In genomic region chr3:48434591-48435222, GRCh38 we compare ENCODE assay signal across 14 cellular contexts. TPM values are rescaled to one million over a fixed set of nuclear protein-coding genes. Genes with fewer than 3 reads are reported as not detected.
DNase-seq lines count a peak whose midpoint lies in the region; ATAC-seq, FAIRE-seq and TF ChIP-seq lines count a peak whose summit lies in the region.
"Had no signal": no experiment of that assay in that cellular context is flagged by ENCODE, and none has a peak within 500 bp of the region (broad histone marks: within the 10 kb centered on the region; RNA-seq: fewer than 3 reads in every experiment).

No MANE protein-coding gene starts in this region.

- no peak for TF ChIP-seq RAD21 in SK-N-SH (IDR thresholded peaks at IDR 0.05; ENCODE audit: low read length)

- CTCF ChIA-PET in SK-N-SH (lab: Yijun Ruan, JAX): interaction anchor here (1.2 to 13.2 kb wide), 10 partner anchors 14 to 241 kb away, joined by 3 to 399 read pairs (median 58); no protein-coding TSS in a partner anchor
- CTCF ChIA-PET in CD8-positive, alpha-beta T cell (lab: Charles Lee): interaction anchor here (0.6 to 14.1 kb wide), 17 partner anchors 9 to 1105 kb away, joined by 3 to 357 read pairs (median 15); partner anchors contain the start of genes ATRIP and SHISA5

- H3K27me3 Mint-ChIP-seq in CD8-positive, alpha-beta T cell (ENCODE audit: low read depth): peaks cover 3% of the 10 kb centered on the region
- peaks cover 7% of the 10 kb centered on the region for H3K27me3 Mint-ChIP-seq in GM23338 (ENCODE audit: insufficient read depth, low read depth, poor library complexity)

- H3K4me1 ChIP-seq in SK-N-SH (ENCODE audit: control insufficient read depth in 1 of 2, insufficient read depth in 2 of 2, low read depth in 1 of 2, low read length in 1 of 2) (peaks cover 0 to 21% of the 10 kb centered on the region in 2 experiments; a peak in 1 of 4 replicates), keratinocyte (ENCODE audit: control insufficient read depth, extremely low read depth, insufficient read depth, low read length) (peaks cover 65% of the 10 kb centered on the region), thyroid gland (peaks cover 46 to 70% of the 10 kb centered on the region in 2 donors), GM23338 (ENCODE audit: insufficient read depth) (peaks cover 17% of the 10 kb centered on the region)
- H3K4me1 ChIP-seq in CD8-positive, alpha-beta T cell (ENCODE audit: insufficient read depth, low read length): peaks cover 14% of the 10 kb centered on the region

- H3K9me1 ChIP-seq in keratinocyte (ENCODE audit: control insufficient read depth, extremely low read depth, insufficient read depth, low read length): no peaks in the 10 kb centered on the region

- no peak for TF ChIP-seq POLR2A in thyroid gland (IDR thresholded peaks at IDR 0.05)

- H4K20me1 ChIP-seq in SK-N-SH (ENCODE audit: insufficient read depth) (0 out of 2 replicates have a peak, but pooled peaks cover 5% of the 10 kb centered on the region), keratinocyte (ENCODE audit: control insufficient read depth, extremely low read depth, insufficient read depth, low read length) (no peaks in the 10 kb centered on the region), GM23338 (replicated peaks; ENCODE audit: insufficient read depth) (no peaks in the 10 kb centered on the region)

- no peak overlapping the region for H3K27ac Mint-ChIP-seq in CD8-positive, alpha-beta T cell
- no peak overlapping the region for H3K27ac Mint-ChIP-seq in GM23338
- H3K27ac Mint-ChIP-seq: dendritic cell treated with granulocyte-macrophage colony-stimulating factor and Interleukin-4, amounts not matched to agents 40 ng/mL and 50 ng/mL, for 4 days; IgD-negative memory B cell had no signal

- H2AFZ ChIP-seq in SK-N-SH (ENCODE audit: low read depth) (no peak overlapping the region), keratinocyte (ENCODE audit: control insufficient read depth, low read length) (no peak overlapping the region), GM23338 (no peak overlapping the region)

- H3K36me3 Mint-ChIP-seq in CD8-positive, alpha-beta T cell: peaks cover 26% of the 10 kb centered on the region
- H3K36me3 Mint-ChIP-seq in GM23338 (ENCODE audit: low read depth): peaks cover 41% of the 10 kb centered on the region
- H3K36me3 Mint-ChIP-seq: naive B cell had no signal

- H3F3A ChIP-seq in SK-N-SH (replicated peaks; ENCODE audit: insufficient read depth): no peaks in the 10 kb centered on the region
- H3F3A ChIP-seq in GM23338 (replicated peaks; ENCODE audit: low read depth): peaks cover 47% of the 10 kb centered on the region

- dilution Hi-C loops in keratinocyte (cut with MboI; ENCODE audit: extremely low pct_ligation_motif_present, low sequenced_read_pairs): loop anchor here (25.0 kb wide), 1 partner anchor 172 kb away; no protein-coding TSS in a partner anchor

- H3K9ac ChIP-seq in SK-N-SH (no peak overlapping the region), keratinocyte (ENCODE audit: control insufficient read depth, extremely low read depth, insufficient read depth, low read length) (peak overlapping the region; percentile 52)

- H3K4me1 Mint-ChIP-seq in CD8-positive, alpha-beta T cell (ENCODE audit: low read depth): peaks cover 29% of the 10 kb centered on the region
- H3K4me1 Mint-ChIP-seq in GM23338: peaks cover 33% of the 10 kb centered on the region

- H3K36me3 ChIP-seq in SK-N-SH (replicated peaks in 1 of 2; ENCODE audit: control insufficient read depth in 1 of 2, insufficient read depth in 2 of 2, low read length in 1 of 2) (peaks cover 4 to 25% of the 10 kb centered on the region in 2 experiments), keratinocyte (ENCODE audit: control insufficient read depth in 2 of 2, extremely low read depth in 1 of 2, insufficient read depth in 2 of 2, low read length in 2 of 2) (peaks cover 4 to 18% of the 10 kb centered on the region in 2 experiments), thyroid gland (no peaks in the 10 kb centered on the region), GM23338 (ENCODE audit: insufficient read depth) (peaks cover 10% of the 10 kb centered on the region)
- H3K36me3 ChIP-seq in CD8-positive, alpha-beta T cell (ENCODE audit: insufficient read depth, low read length): peaks cover 9% of the 10 kb centered on the region

- no peak for FAIRE-seq in keratinocyte (lab: Jason Lieb, UNC)

- H3K27me3 ChIP-seq in SK-N-SH (ENCODE audit: insufficient read depth): no peaks in the 10 kb centered on the region
- no peaks in the 10 kb centered on the region for H3K27me3 ChIP-seq in keratinocyte (ENCODE audit: control insufficient read depth, extremely low read depth, insufficient read depth, low read length)
- H3K27me3 ChIP-seq in thyroid gland: no peaks in the 10 kb centered on the region
- no peaks in the 10 kb centered on the region for H3K27me3 ChIP-seq in CD8-positive, alpha-beta T cell (ENCODE audit: insufficient read depth, low read length)
- H3K27me3 ChIP-seq in GM23338 (ENCODE audit: insufficient read depth): no peaks in the 10 kb centered on the region

- H3K9me2 ChIP-seq in SK-N-SH (no peaks in the 10 kb centered on the region), GM23338 (ENCODE audit: insufficient read depth) (no peaks in the 10 kb centered on the region)

- no peak overlapping the region for H3K4me3 ChIP-seq in SK-N-SH (ENCODE audit: low read depth in 2 of 2, low read length in 1 of 2)
- no peak overlapping the region for H3K4me3 ChIP-seq in keratinocyte (ENCODE audit: control insufficient read depth in 2 of 3, extremely low read depth in 1 of 3, insufficient read depth in 2 of 3, low read depth in 1 of 3, low read length in 3 of 3)
- no peak overlapping the region for H3K4me3 ChIP-seq in thyroid gland (replicated peaks in 1 of 3)
- no peak overlapping the region for H3K4me3 ChIP-seq in CD8-positive, alpha-beta T cell (ENCODE audit: low read depth, low read length)
- no peak overlapping the region for H3K4me3 ChIP-seq in GM23338

- TF ChIP-seq EP300 in SK-N-SH (IDR thresholded peaks at IDR 0.05; ENCODE audit: borderline replicate concordance in 1 of 2, low read depth in 1 of 2, low read length in 1 of 2): no peak

- 82% methylated on average over 15 of the region's 15 CpGs for WGBS in SK-N-SH (ENCODE audit: low lambda C conversion rate)
- WGBS in thyroid gland, 2 donors: 58 to 73% methylated on average over 12 to 13 of the region's 15 CpGs

- H3K4me2 ChIP-seq in SK-N-SH: no peak overlapping the region
- H3K4me2 ChIP-seq in keratinocyte (ENCODE audit: control insufficient read depth, extremely low read depth, insufficient read depth, low read depth, low read length): peak overlapping the region; percentile 67
- no peak overlapping the region for H3K4me2 ChIP-seq in GM23338

- TF ChIP-seq CTCF in SK-N-SH (IDR thresholded peaks at IDR 0.05) (no peak), keratinocyte (optimal IDR thresholded peaks at IDR 0.05 in 1 of 3, IDR thresholded peaks at IDR 0.05 in 1 of 3, conservative IDR thresholded peaks at IDR 0.05 in 1 of 3; ENCODE audit: extremely low read depth in 1 of 3, insufficient read depth in 2 of 3, low read length in 3 of 3) (no peak), thyroid gland (IDR thresholded peaks at IDR 0.05) (no peak), GM23338 (conservative IDR thresholded peaks at IDR 0.05; ENCODE audit: low read depth in 2 of 2) (no peak)
- no peak for TF ChIP-seq CTCF in CD8-positive, alpha-beta T cell (IDR thresholded peaks at IDR 0.05)

- POLR2A ChIA-PET in SK-N-SH (lab: Yijun Ruan, JAX): no interaction called here
- POLR2A ChIA-PET in CD8-positive, alpha-beta T cell (lab: Charles Lee): interaction anchor here (1.6 kb wide), 1 partner anchor 34 kb away, joined by 10 read pairs; no protein-coding TSS in a partner anchor

- H3K9me3 ChIP-seq in SK-N-SH: no peaks in the 10 kb centered on the region
- no peaks in the 10 kb centered on the region for H3K9me3 ChIP-seq in keratinocyte (ENCODE audit: control insufficient read depth, low read depth, low read length)
- no peaks in the 10 kb centered on the region for H3K9me3 ChIP-seq in thyroid gland
- no peaks in the 10 kb centered on the region for H3K9me3 ChIP-seq in CD8-positive, alpha-beta T cell (ENCODE audit: low read length)

- intact Hi-C loops in thyroid gland (cut with DNase I): loop anchor here (5.0 to 10.0 kb wide), 2 partner anchors 160 to 242 kb away; no protein-coding TSS in a partner anchor
- intact Hi-C loops in CD8-positive, alpha-beta T cell (cut with DNase I, micrococcal nuclease): loop anchor here (5.0 kb wide), 2 partner anchors 223 to 922 kb away; partner anchors contain the start of gene ELP6 (in 1 of the 2)

- ATAC-seq in SK-N-SH treated with all-trans-retinoic acid at 6 μM for 48 hours: no peak
- ATAC-seq in CD8-positive, alpha-beta T cell: no peak
- no peak for ATAC-seq in GM23338

- H3K9me3 Mint-ChIP-seq in CD8-positive, alpha-beta T cell: no peaks in the 10 kb centered on the region
- no peaks in the 10 kb centered on the region for H3K9me3 Mint-ChIP-seq in GM23338
- H3K9me3 Mint-ChIP-seq: dendritic cell treated with granulocyte-macrophage colony-stimulating factor and Interleukin-4, amounts not matched to agents 40 ng/mL and 50 ng/mL, for 4 days; IgD-negative memory B cell; naive B cell had no signal

- H3K79me2 ChIP-seq in SK-N-SH (ENCODE audit: insufficient read depth): peaks cover 10% of the 10 kb centered on the region
- peaks cover 13% of the 10 kb centered on the region for H3K79me2 ChIP-seq in keratinocyte (ENCODE audit: control insufficient read depth, insufficient read depth, low read length)
- peaks cover 32% of the 10 kb centered on the region for H3K79me2 ChIP-seq in GM23338 (replicated peaks; ENCODE audit: insufficient read depth)

- DNase-seq in SK-N-SH: no peak
- no peak for DNase-seq in keratinocyte (ENCODE audit: low read depth, low spot score)
- peak in 1 of 2 donors; percentile 39 for DNase-seq in thyroid gland
- DNase-seq in CD8-positive, alpha-beta T cell: no peak
- no peak for DNase-seq in GM23338 (ENCODE audit: low spot score)
- DNase-seq: activated gamma-delta T cell, hypothalamus, naive B cell, NCI-H226, RPMI8226 had no signal

- peak overlapping the region in 1 of 2 experiments; percentile 25; a peak in 1 of 4 replicates for H3K27ac ChIP-seq in SK-N-SH (ENCODE audit: low read depth in 2 of 2, low read length in 1 of 2)
- H3K27ac ChIP-seq in keratinocyte (ENCODE audit: control insufficient read depth, insufficient read depth, low read length): peak overlapping the region; percentile 79
- H3K27ac ChIP-seq in thyroid gland: peak overlapping the region; percentile 95 to 96 (median 96)
- H3K27ac ChIP-seq in CD8-positive, alpha-beta T cell (ENCODE audit: low read depth, low read length): no peak overlapping the region
- H3K27ac ChIP-seq in GM23338 (ENCODE audit: low read depth): no peak overlapping the region
- H3K27ac ChIP-seq: 22Rv1 had no signal

- H3K4me3 Mint-ChIP-seq in CD8-positive, alpha-beta T cell: no peak overlapping the region
- no peak overlapping the region for H3K4me3 Mint-ChIP-seq in GM23338
- H3K4me3 Mint-ChIP-seq: dendritic cell treated with granulocyte-macrophage colony-stimulating factor and Interleukin-4, amounts not matched to agents 40 ng/mL and 50 ng/mL, for 4 days; IgD-negative memory B cell; naive B cell had no signal

RNA-seq across cellular contexts. Expression of gene PLXNB1, which starts 4.8 kb away (rescaled TPM):
- polyA plus RNA-seq in SK-N-SH (2012; rRNA removed): 38.0 and 39.8 TPM in 2 replicates
- polyA plus RNA-seq in SK-N-SH (2012; cell fraction: cytosol; rRNA removed): 6.5 and 13.9 TPM in 2 replicates
- 195 and 267 TPM in 2 replicates for polyA plus RNA-seq in SK-N-SH (2012; cell fraction: nucleus; rRNA removed)
- polyA plus RNA-seq in keratinocyte: 67.5 to 124 TPM (median 83.0 TPM) in 3 replicates
- 78.3 TPM for polyA plus RNA-seq in keratinocyte (2011; ENCODE audit: low read depth)
- polyA plus RNA-seq in keratinocyte (2011; cell fraction: cytosol; rRNA removed): 15.3 and 27.8 TPM in 2 replicates
- polyA plus RNA-seq in keratinocyte (2011; cell fraction: nucleus; rRNA removed): 412 and 505 TPM in 2 replicates
- polyA plus RNA-seq in keratinocyte (2012; ENCODE audit: low replicate concordance): 67.7 and 78.5 TPM in 2 replicates
- polyA minus RNA-seq in keratinocyte: 149 to 232 TPM (median 170 TPM) in 3 replicates
- polyA minus RNA-seq in keratinocyte (2011; cell fraction: cytosol; rRNA and poly(A)+ RNA removed): 90.0 TPM
- 318 and 338 TPM in 2 replicates for polyA minus RNA-seq in keratinocyte (2011; cell fraction: nucleus; rRNA and poly(A)+ RNA removed)
- 100 to 1,000 TPM; 126 to 216 (median 138) TPM for total RNA-seq in thyroid gland
- total RNA-seq in CD8-positive, alpha-beta T cell: 1 to 10 TPM; 1.4 to 2.7 TPM
- total RNA-seq in GM23338 (2014; rRNA removed; shearing (Covaris generic)): 144 and 164 TPM in 2 replicates
- polyA plus RNA-seq in GM23338 (2016; fragmentation: Nextera tagmentation; extraction: Ambion mirVana): 49.0 and 49.3 TPM in 2 replicates
- polyA plus RNA-seq: IgD-negative memory B cell had no signal

RNA-seq across cellular contexts. Expression of gene CCDC51, which starts 5.2 kb away (rescaled TPM):
- polyA plus RNA-seq in SK-N-SH (2012; rRNA removed): 24.2 and 29.6 TPM in 2 replicates
- polyA plus RNA-seq in SK-N-SH (2012; cell fraction: cytosol; rRNA removed): 22.7 and 27.4 TPM in 2 replicates
- 15.3 and 20.4 TPM in 2 replicates for polyA plus RNA-seq in SK-N-SH (2012; cell fraction: nucleus; rRNA removed)
- 27.9 to 28.8 TPM (median 28.4 TPM) in 3 replicates for polyA plus RNA-seq in keratinocyte
- 13.6 TPM for polyA plus RNA-seq in keratinocyte (2011; ENCODE audit: low read depth)
- 18.9 and 21.4 TPM in 2 replicates for polyA plus RNA-seq in keratinocyte (2011; cell fraction: cytosol; rRNA removed)
- 20.3 and 22.1 TPM in 2 replicates for polyA plus RNA-seq in keratinocyte (2011; cell fraction: nucleus; rRNA removed)
- polyA plus RNA-seq in keratinocyte (2012; ENCODE audit: low replicate concordance): 14.3 and 21.5 TPM in 2 replicates
- polyA minus RNA-seq in keratinocyte: 14.3 to 24.7 TPM (median 19.8 TPM) in 3 replicates
- polyA minus RNA-seq in keratinocyte (2011; cell fraction: cytosol; rRNA and poly(A)+ RNA removed): 15.3 TPM
- polyA minus RNA-seq in keratinocyte (2011; cell fraction: nucleus; rRNA and poly(A)+ RNA removed): 5.0 and 8.2 TPM in 2 replicates
- total RNA-seq in thyroid gland: 10 to 100 TPM in 3 of 4 donors, 1 to 10 TPM in 1; 8.6 to 17.0 (median 15.0) TPM
- total RNA-seq in CD8-positive, alpha-beta T cell: 1 to 10 TPM; 2.9 to 4.7 TPM
- 24.1 and 28.9 TPM in 2 replicates for total RNA-seq in GM23338 (2014; rRNA removed; shearing (Covaris generic))
- polyA plus RNA-seq in GM23338 (2016; fragmentation: Nextera tagmentation; extraction: Ambion mirVana): 20.8 and 22.2 TPM in 2 replicates

RNA-seq across cellular contexts. Expression of gene TMA7, which starts 5.3 kb away (rescaled TPM):
- polyA plus RNA-seq in SK-N-SH (2012; rRNA removed) (393 and 438 TPM in 2 replicates), keratinocyte (190 to 418 TPM (median 306 TPM) in 3 replicates), GM23338 (2016; fragmentation: Nextera tagmentation; extraction: Ambion mirVana) (2,089 and 2,333 TPM in 2 replicates)
- polyA plus RNA-seq in SK-N-SH (2012; cell fraction: cytosol; rRNA removed): 655 and 1,170 TPM in 2 replicates
- 91.0 and 95.9 TPM in 2 replicates for polyA plus RNA-seq in SK-N-SH (2012; cell fraction: nucleus; rRNA removed)
- polyA plus RNA-seq in keratinocyte (2011; ENCODE audit: low read depth): 59.2 TPM
- polyA plus RNA-seq in keratinocyte (2011; cell fraction: cytosol; rRNA removed): 291 and 312 TPM in 2 replicates
- 60.6 and 110 TPM in 2 replicates for polyA plus RNA-seq in keratinocyte (2011; cell fraction: nucleus; rRNA removed)
- 311 and 566 TPM in 2 replicates for polyA plus RNA-seq in keratinocyte (2012; ENCODE audit: low replicate concordance)
- polyA minus RNA-seq in keratinocyte: 2.3 to 21.0 TPM (median 11.6 TPM) in 3 replicates
- 84.6 TPM for polyA minus RNA-seq in keratinocyte (2011; cell fraction: cytosol; rRNA and poly(A)+ RNA removed)
- polyA minus RNA-seq in keratinocyte (2011; cell fraction: nucleus; rRNA and poly(A)+ RNA removed): 6.3 and 9.9 TPM in 2 replicates
- 100 to 1,000 TPM; 133 to 413 (median 301) TPM for total RNA-seq in thyroid gland
- total RNA-seq in CD8-positive, alpha-beta T cell: 100 to 1,000 TPM; 279 to 297 TPM
- total RNA-seq in GM23338 (2014; rRNA removed; shearing (Covaris generic)): 362 and 419 TPM in 2 replicates

RNA-seq across cellular contexts. Expression of gene ATRIP, which starts 11.8 kb away (rescaled TPM):
- polyA plus RNA-seq in SK-N-SH (2012; rRNA removed) (5.6 and 6.5 TPM in 2 replicates), keratinocyte (8.6 to 9.7 TPM (median 9.1 TPM) in 3 replicates), GM23338 (2016; fragmentation: Nextera tagmentation; extraction: Ambion mirVana) (5.8 and 6.1 TPM in 2 replicates)
- polyA plus RNA-seq in SK-N-SH (2012; cell fraction: cytosol; rRNA removed): 4.0 and 4.3 TPM in 2 replicates
- polyA plus RNA-seq in SK-N-SH (2012; cell fraction: nucleus; rRNA removed): 12.5 and 14.9 TPM in 2 replicates
- 2.1 TPM for polyA plus RNA-seq in keratinocyte (2011; ENCODE audit: low read depth)
- 7.6 and 9.1 TPM in 2 replicates for polyA plus RNA-seq in keratinocyte (2011; cell fraction: cytosol; rRNA removed)
- 13.1 and 13.9 TPM in 2 replicates for polyA plus RNA-seq in keratinocyte (2011; cell fraction: nucleus; rRNA removed)
- 5.1 and 8.2 TPM in 2 replicates for polyA plus RNA-seq in keratinocyte (2012; ENCODE audit: low replicate concordance)
- 10.4 to 15.1 TPM (median 15.0 TPM) in 3 replicates for polyA minus RNA-seq in keratinocyte
- polyA minus RNA-seq in keratinocyte (2011; cell fraction: cytosol; rRNA and poly(A)+ RNA removed): 7.1 TPM
- polyA minus RNA-seq in keratinocyte (2011; cell fraction: nucleus; rRNA and poly(A)+ RNA removed): 6.3 and 11.2 TPM in 2 replicates
- 10 to 100 TPM in 2 of 4 donors, 1 to 10 TPM in 2; 8.4 to 13.9 (median 11.0) TPM for total RNA-seq in thyroid gland
- total RNA-seq in CD8-positive, alpha-beta T cell: 1 to 10 TPM; 7.4 to 8.7 TPM
- 17.3 and 17.6 TPM in 2 replicates for total RNA-seq in GM23338 (2014; rRNA removed; shearing (Covaris generic))

Comparison
In these comparisons a context has a peak if more than half of its experiments do, and no peak if none do; other contexts are left out.
1. H3K27ac ChIP-seq: peak in keratinocyte (single experiment) and thyroid gland (3 of 3); none in CD8-positive, alpha-beta T cell (single experiment) and GM23338 (single experiment).
2. RNA of gene PLXNB1, which starts 4.8 kb away (total RNA-seq): 126 to 216 TPM in thyroid gland and 144 to 164 TPM in GM23338; 1.4 to 2.7 TPM in CD8-positive, alpha-beta T cell; every median in the first group is over 10 times any median in the second.